In the genomic region with DNA sequence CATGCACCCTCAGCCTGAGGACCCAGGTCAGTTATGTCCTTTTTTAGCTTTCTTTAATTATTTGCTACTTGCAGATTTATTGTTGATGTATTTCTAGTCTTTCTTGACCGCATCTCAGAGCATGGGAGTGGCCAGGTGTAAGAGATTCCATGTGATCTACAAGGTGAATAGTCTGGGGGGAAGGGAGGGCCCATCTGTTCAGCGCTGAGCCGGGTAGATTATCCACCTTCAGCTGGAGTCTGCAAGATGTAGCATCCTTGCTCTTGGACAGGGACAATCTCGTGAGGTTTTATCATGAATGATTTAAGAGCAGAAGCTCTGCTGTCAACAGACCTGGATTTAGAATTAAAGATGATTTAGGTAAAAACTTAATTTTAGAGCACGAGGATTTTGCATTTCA, we compare ENCODE assay signal across 1 cellular context.
TF ChIP-seq lines count a peak whose summit lies in the region.

No MANE protein-coding gene starts in this region.

TF ChIP-seq in K562, 482 proteins besides CTCF, POLR2A, EP300 and RAD21:
- no peak for TF ChIP-seq ARID2 (IDR thresholded peaks at IDR 0.05)
- TF ChIP-seq ETV6 (IDR thresholded peaks at IDR 0.05; ENCODE audit: borderline replicate concordance in 1 of 2, low read depth in 2 of 2, low read length in 1 of 2), result no peak
- no peak for TF ChIP-seq ETV6 (CRISPR knock-in tag; IDR thresholded peaks at IDR 0.05; ENCODE audit: borderline replicate concordance)
- TF ChIP-seq MEIS2 (IDR thresholded peaks at IDR 0.05; ENCODE audit: partially characterized antibody), result peak; percentile 27
